Comparison of ENCODE assay signal across 15 cellular contexts in genomic region chr4:147863808-147864472, GRCh38.
DNase-seq lines count a peak whose midpoint lies in the region; ATAC-seq and TF ChIP-seq lines count a peak whose summit lies in the region.
"Had no signal": no experiment of that assay in that cellular context is flagged by ENCODE, and none has a peak within 500 bp of the region (broad histone marks: within the 10 kb centered on the region; RNA-seq: fewer than 3 reads in every experiment).

No MANE protein-coding gene starts in this region.

- H3K9me3 ChIP-seq in left ventricle myocardium inferior (replicated peaks) (no peaks in the 10 kb centered on the region), skeletal muscle tissue (ENCODE audit: control insufficient read depth in 3 of 3, low read length in 3 of 3) (no peaks in the 10 kb centered on the region)
- H3K9me3 ChIP-seq: neutrophil had no signal

- no peak overlapping the region for H3K4me3 ChIP-seq in choroid plexus epithelial cell (ENCODE audit: low read depth, low read length)
- H3K4me3 ChIP-seq in left ventricle myocardium inferior: no peak overlapping the region
- H3K4me3 ChIP-seq in skeletal muscle tissue (ENCODE audit: low read length in 3 of 3): no peak overlapping the region
- no peak overlapping the region for H3K4me3 ChIP-seq in dorsolateral prefrontal cortex

- H3K9ac ChIP-seq in skeletal muscle tissue (ENCODE audit: low read depth in 1 of 3, low read length in 3 of 3): no peak overlapping the region

- H3K4me1 ChIP-seq in left ventricle myocardium inferior (peaks cover 77% of the 10 kb centered on the region), skeletal muscle tissue (ENCODE audit: control insufficient read depth in 3 of 3, insufficient read depth in 3 of 3, low read length in 3 of 3) (peaks cover 20 to 36% (median 24%) of the 10 kb centered on the region in 3 donors)

- H3K27me3 ChIP-seq in left ventricle myocardium inferior (ENCODE audit: low read depth) (no peaks in the 10 kb centered on the region), skeletal muscle tissue (ENCODE audit: control insufficient read depth in 3 of 3, insufficient read depth in 3 of 3, low read length in 3 of 3) (no peaks in the 10 kb centered on the region), dorsolateral prefrontal cortex (no peaks in the 10 kb centered on the region)
- H3K27me3 ChIP-seq: foreskin keratinocyte, neutrophil had no signal

- peak; percentile 8 for DNase-seq in GM03348 (ENCODE audit: low spot score)
- DNase-seq in choroid plexus epithelial cell (ENCODE audit: low read depth): peak; percentile 54
- DNase-seq in left ventricle myocardium inferior: no peak
- no peak for DNase-seq in T1000 (lab: John Stamatoyannopoulos, UW)
- no peak for DNase-seq in dorsolateral prefrontal cortex
- no peak for DNase-seq in islet precursor cell
- DNase-seq: ACHN; activated CD8-positive, alpha-beta T cell treated with anti-CD3 and anti-CD28 coated beads, Interleukin-2, amount 10 ng/mL, durations not matched to agents 7 days and 5 days; foreskin keratinocyte; KBM-7; NCI-H1417; stimulated activated naive CD8-positive, alpha-beta T cell treated with anti-CD3 and anti-CD28 coated beads, Interleukin-15, Interleukin-2, amounts not matched to agents 100 U/mL and 50 U/mL, for 24 hours had no signal

- H3K36me3 ChIP-seq in left ventricle myocardium inferior (peaks cover 43% of the 10 kb centered on the region), skeletal muscle tissue (ENCODE audit: control insufficient read depth in 3 of 3, insufficient read depth in 3 of 3, low read length in 3 of 3) (peaks cover 0 to 8% (median 0%) of the 10 kb centered on the region in 3 donors)
- H3K36me3 ChIP-seq: neutrophil had no signal

- TF ChIP-seq CTCF in choroid plexus epithelial cell (conservative IDR thresholded peaks at IDR 0.05; ENCODE audit: low read depth, low read length) (no peak), left ventricle myocardium inferior (IDR thresholded peaks at IDR 0.05; ENCODE audit: borderline replicate concordance) (no peak), dorsolateral prefrontal cortex (IDR thresholded peaks at IDR 0.05 in 54 of 56, conservative IDR thresholded peaks at IDR 0.05 in 2 of 56; ENCODE audit: low read depth in 1 of 56, partially characterized antibody in 56 of 56) (no peak)

- intact Hi-C loops in left ventricle myocardium inferior (cut with micrococcal nuclease): no loop called here
- intact Hi-C loops in dorsolateral prefrontal cortex (cut with DNase I): loop anchor here in 1 of 2 donors (10.0 kb wide), 1 partner anchor 249 kb away; the partner anchor contains the start of gene TMEM184C

- ATAC-seq in HG03025 (IDR thresholded peaks at IDR 0.05; ENCODE audit: low FRiP score, unreplicated experiment): no peak
- ATAC-seq: activated CD8-positive, alpha-beta T cell treated with anti-CD3 and anti-CD28 coated beads, Interleukin-2, amount 10 ng/mL, durations not matched to agents 7 days and 5 days; foreskin keratinocyte; stimulated activated naive CD8-positive, alpha-beta T cell treated with anti-CD3 and anti-CD28 coated beads, Interleukin-15, Interleukin-2, amounts not matched to agents 100 U/mL and 50 U/mL, for 24 hours had no signal

- peak overlapping the region; percentile 64 for H3K27ac ChIP-seq in left ventricle myocardium inferior (replicated peaks)
- H3K27ac ChIP-seq in skeletal muscle tissue (ENCODE audit: low read depth, low read length): peak overlapping the region; percentile 60
- H3K27ac ChIP-seq in dorsolateral prefrontal cortex: peak overlapping the region in 10 of 59 donors; percentile 5 to 57 (median 30)
- H3K27ac ChIP-seq: foreskin keratinocyte, neutrophil had no signal

Comparison
In these comparisons a context has a peak if more than half of its experiments do, and no peak if none do; other contexts are left out.
1. DNase-seq: peak in GM03348 (single experiment) and choroid plexus epithelial cell (single experiment); none in left ventricle myocardium inferior (single experiment), T1000 (single experiment), dorsolateral prefrontal cortex (0 of 10) and islet precursor cell (single experiment).